ENCODE assay signal across 24 cellular contexts in genomic region chr4:89338206-89338605, GRCh38.
"Had no signal": no experiment of that assay in that cellular context is flagged by ENCODE, and none has a peak within 500 bp of the region (broad histone marks: within the 10 kb centered on the region; RNA-seq: fewer than 3 reads in every experiment).

No MANE protein-coding gene starts in this region.

- H3K27me3 ChIP-seq: esophagus squamous epithelium, gastrocnemius medialis, left lung, neural progenitor cell, right atrium auricular region, stomach, tibial artery had no signal

- H3K27ac Mint-ChIP-seq: effector memory CD8-positive, alpha-beta T cell; nephron; neural progenitor cell; stimulated activated effector memory CD8-positive, alpha-beta T cell treated with anti-CD3 and anti-CD28 coated beads, Interleukin-12 subunit alpha, Interleukin-12 subunit beta, amount 100 ng/mL, for 72 hours; type B pancreatic cell had no signal

- H3K36me3 ChIP-seq: esophagus squamous epithelium, gastrocnemius medialis, left lung, neural progenitor cell, prostate gland, right atrium auricular region, stomach, tibial artery had no signal

- H3K79me2 ChIP-seq: parathyroid adenoma had no signal

- H3K4me3 Mint-ChIP-seq: effector memory CD8-positive, alpha-beta T cell; nephron; neural progenitor cell; stimulated activated effector memory CD8-positive, alpha-beta T cell treated with anti-CD3 and anti-CD28 coated beads, Interleukin-12 subunit alpha, Interleukin-12 subunit beta, amount 100 ng/mL, for 72 hours; type B pancreatic cell had no signal

- H3K27ac ChIP-seq: esophagus squamous epithelium, gastrocnemius medialis, left lung, neural progenitor cell, parathyroid adenoma, prostate gland, right atrium auricular region, stomach, tibial artery had no signal

- DNase-seq: cortex of kidney; effector memory CD8-positive, alpha-beta T cell; erythroblast; esophagus squamous epithelium; gastrocnemius medialis; head of caudate nucleus; left cardiac atrium; left lung; mesendoderm; midbrain; stimulated activated CD4-positive, alpha-beta T cell treated with anti-CD3 and anti-CD28 coated beads, Interleukin-2, amount 100 ng/mL, for 24 hours; stimulated activated CD4-positive, alpha-beta T cell treated with anti-CD3 and anti-CD28 coated beads, Interleukin-4, amount 100 ng/mL, for 24 hours; stimulated activated naive CD4-positive, alpha-beta T cell treated with Interleukin-2 at 50 U/mL for 16 hours; stomach; tibial artery had no signal

- H3K27me3 Mint-ChIP-seq: effector memory CD8-positive, alpha-beta T cell; naive thymus-derived CD4-positive, alpha-beta T cell had no signal

- H3K4me1 ChIP-seq: esophagus squamous epithelium, gastrocnemius medialis, left lung, neural progenitor cell, parathyroid adenoma, prostate gland, right atrium auricular region, tibial artery had no signal

- H3K4me1 Mint-ChIP-seq: nephron; neural progenitor cell; stimulated activated effector memory CD8-positive, alpha-beta T cell treated with anti-CD3 and anti-CD28 coated beads, Interleukin-12 subunit alpha, Interleukin-12 subunit beta, amount 100 ng/mL, for 72 hours had no signal

- ATAC-seq: effector memory CD8-positive, alpha-beta T cell; gastrocnemius medialis; left cardiac atrium; left lung; sciatic nerve; stimulated activated effector memory CD8-positive, alpha-beta T cell treated with anti-CD3 and anti-CD28 coated beads, Interleukin-12 subunit alpha, Interleukin-12 subunit beta, amount 100 ng/mL, for 72 hours had no signal

- H3K4me2 ChIP-seq: neural progenitor cell had no signal

- H3K9me3 Mint-ChIP-seq: effector memory CD8-positive, alpha-beta T cell; nephron; neural progenitor cell; stimulated activated effector memory CD8-positive, alpha-beta T cell treated with anti-CD3 and anti-CD28 coated beads, Interleukin-12 subunit alpha, Interleukin-12 subunit beta, amount 100 ng/mL, for 72 hours; type B pancreatic cell had no signal

- H3K4me3 ChIP-seq: esophagus squamous epithelium, gastrocnemius medialis, left lung, neural progenitor cell, prostate gland, right atrium auricular region, stomach, tibial artery had no signal

- H3K36me3 Mint-ChIP-seq: neural progenitor cell; stimulated activated effector memory CD8-positive, alpha-beta T cell treated with anti-CD3 and anti-CD28 coated beads, Interleukin-12 subunit alpha, Interleukin-12 subunit beta, amount 100 ng/mL, for 72 hours; type B pancreatic cell had no signal

- H2AFZ ChIP-seq: parathyroid adenoma had no signal
